ENCODE assay signal across 1 cellular context in the genomic region with DNA sequence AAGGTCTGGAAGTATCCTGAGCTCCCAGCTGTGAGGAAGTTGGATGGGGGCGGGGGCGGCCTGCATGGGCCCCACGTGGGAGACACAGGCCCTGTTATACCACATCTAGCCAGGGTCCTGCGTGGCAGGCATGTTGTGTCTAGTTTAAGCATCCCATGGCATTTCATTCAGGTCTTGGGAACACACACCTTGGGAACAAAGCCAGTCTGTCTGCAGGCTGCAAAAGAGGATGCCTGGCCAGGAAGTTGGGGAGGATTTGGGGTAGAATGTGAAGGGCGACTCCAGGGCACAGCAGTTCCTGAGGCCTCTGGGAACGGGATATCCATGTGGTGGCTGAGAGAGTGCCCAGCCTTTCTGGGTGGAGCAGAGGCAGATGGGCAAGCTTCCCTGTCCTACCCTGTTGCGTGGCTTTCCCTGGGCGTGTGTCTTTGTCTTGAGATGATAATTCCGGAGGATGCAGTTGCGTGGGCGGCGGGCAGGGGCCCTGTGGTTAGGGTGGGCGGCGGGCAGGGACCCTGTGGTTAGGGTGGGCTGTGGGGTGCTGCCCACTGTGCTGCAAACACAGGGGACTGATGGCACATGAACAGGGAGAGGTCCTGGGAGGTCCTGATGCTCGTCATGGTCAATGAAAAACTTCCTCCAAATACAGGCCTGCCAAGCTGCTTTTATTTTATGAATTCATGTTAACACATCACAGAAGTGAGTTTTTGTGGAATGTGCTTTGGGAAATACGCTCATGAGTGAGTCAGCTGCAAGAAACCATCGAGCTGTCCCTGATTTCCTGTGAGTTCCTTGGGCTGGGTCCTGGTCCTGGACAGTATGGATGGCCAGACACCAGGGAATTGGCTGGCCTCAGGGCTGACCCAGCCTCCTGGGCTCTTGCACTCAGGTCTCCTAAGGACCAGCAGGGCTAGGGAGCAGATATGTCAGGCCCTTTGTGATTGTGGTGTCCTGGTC.
TF ChIP-seq lines count a peak whose summit lies in the region.

No MANE protein-coding gene starts in this region.

TF ChIP-seq in SK-N-SH treated with all-trans-retinoic acid at 6 μM for 48 hours, 23 proteins besides CTCF, POLR2A, EP300 and RAD21 (continued from another document):
- TF ChIP-seq, protein P1, sequence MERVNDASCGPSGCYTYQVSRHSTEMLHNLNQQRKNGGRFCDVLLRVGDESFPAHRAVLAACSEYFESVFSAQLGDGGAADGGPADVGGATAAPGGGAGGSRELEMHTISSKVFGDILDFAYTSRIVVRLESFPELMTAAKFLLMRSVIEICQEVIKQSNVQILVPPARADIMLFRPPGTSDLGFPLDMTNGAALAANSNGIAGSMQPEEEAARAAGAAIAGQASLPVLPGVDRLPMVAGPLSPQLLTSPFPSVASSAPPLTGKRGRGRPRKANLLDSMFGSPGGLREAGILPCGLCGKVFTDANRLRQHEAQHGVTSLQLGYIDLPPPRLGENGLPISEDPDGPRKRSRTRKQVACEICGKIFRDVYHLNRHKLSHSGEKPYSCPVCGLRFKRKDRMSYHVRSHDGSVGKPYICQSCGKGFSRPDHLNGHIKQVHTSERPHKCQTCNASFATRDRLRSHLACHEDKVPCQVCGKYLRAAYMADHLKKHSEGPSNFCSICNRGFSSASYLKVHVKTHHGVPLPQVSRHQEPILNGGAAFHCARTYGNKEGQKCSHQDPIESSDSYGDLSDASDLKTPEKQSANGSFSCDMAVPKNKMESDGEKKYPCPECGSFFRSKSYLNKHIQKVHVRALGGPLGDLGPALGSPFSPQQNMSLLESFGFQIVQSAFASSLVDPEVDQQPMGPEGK (CRISPR knock-in tag; IDR thresholded peaks at IDR 0.05; ENCODE audit: borderline replicate concordance), result no peak
- TF ChIP-seq TCF4 (CRISPR knock-in tag; IDR thresholded peaks at IDR 0.05; ENCODE audit: borderline replicate concordance) (no peak), ZFP3 (CRISPR knock-in tag; IDR thresholded peaks at IDR 0.05) (no peak), ZNF8 (CRISPR knock-in tag; IDR thresholded peaks at IDR 0.05) (no peak), CSDC2 (CRISPR knock-in tag; IDR thresholded peaks at IDR 0.05) (no peak)
- TF ChIP-seq, protein P2, sequence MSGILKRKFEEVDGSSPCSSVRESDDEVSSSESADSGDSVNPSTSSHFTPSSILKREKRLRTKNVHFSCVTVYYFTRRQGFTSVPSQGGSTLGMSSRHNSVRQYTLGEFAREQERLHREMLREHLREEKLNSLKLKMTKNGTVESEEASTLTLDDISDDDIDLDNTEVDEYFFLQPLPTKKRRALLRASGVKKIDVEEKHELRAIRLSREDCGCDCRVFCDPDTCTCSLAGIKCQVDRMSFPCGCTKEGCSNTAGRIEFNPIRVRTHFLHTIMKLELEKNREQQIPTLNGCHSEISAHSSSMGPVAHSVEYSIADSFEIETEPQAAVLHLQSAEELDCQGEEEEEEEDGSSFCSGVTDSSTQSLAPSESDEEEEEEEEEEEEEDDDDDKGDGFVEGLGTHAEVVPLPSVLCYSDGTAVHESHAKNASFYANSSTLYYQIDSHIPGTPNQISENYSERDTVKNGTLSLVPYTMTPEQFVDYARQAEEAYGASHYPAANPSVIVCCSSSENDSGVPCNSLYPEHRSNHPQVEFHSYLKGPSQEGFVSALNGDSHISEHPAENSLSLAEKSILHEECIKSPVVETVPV (CRISPR knock-in tag; IDR thresholded peaks at IDR 0.05), result no peak
